Comparison of ENCODE assay signal across 1 cellular context in genomic region chr10:73991203-73991602, GRCh38.
TF ChIP-seq lines count a peak whose summit lies in the region.

No MANE protein-coding gene starts in this region.

TF ChIP-seq in HCT116, 20 proteins besides CTCF, POLR2A, EP300 and RAD21:
- TF ChIP-seq ZNF274 (IDR thresholded peaks at IDR 0.05; ENCODE audit: low read depth, low read length): no peak
- TF ChIP-seq ZFX (IDR thresholded peaks at IDR 0.05): no peak
- TF ChIP-seq ZBTB33 (IDR thresholded peaks at IDR 0.05; ENCODE audit: extremely low read depth, insufficient replicate concordance, low read length): no peak
- TF ChIP-seq SP1 (IDR thresholded peaks at IDR 0.05; ENCODE audit: low read depth): no peak
- no peak for TF ChIP-seq CEBPB (IDR thresholded peaks at IDR 0.05; ENCODE audit: low read depth)
- no peak for TF ChIP-seq SIN3A (IDR thresholded peaks at IDR 0.05; ENCODE audit: low read depth)
- no peak for TF ChIP-seq EGR1 (IDR thresholded peaks at IDR 0.05; ENCODE audit: low read depth)
- no peak for TF ChIP-seq EZH2 (IDR thresholded peaks at IDR 0.05)
- no peak for TF ChIP-seq ATF3 (IDR thresholded peaks at IDR 0.05)
- no peak for TF ChIP-seq CBX3 (IDR thresholded peaks at IDR 0.05; ENCODE audit: low read depth)
- TF ChIP-seq ELF1 (IDR thresholded peaks at IDR 0.05; ENCODE audit: borderline replicate concordance, low read depth): no peak
- TF ChIP-seq TCF7L2 (IDR thresholded peaks at IDR 0.05; ENCODE audit: borderline replicate concordance, extremely low read depth, insufficient read depth, insufficient read length): no peak
- TF ChIP-seq MAX (IDR thresholded peaks at IDR 0.05): no peak
- no peak for TF ChIP-seq JUND (IDR thresholded peaks at IDR 0.05)
- TF ChIP-seq SRF (IDR thresholded peaks at IDR 0.05; ENCODE audit: low read depth): no peak
- TF ChIP-seq YY1 (IDR thresholded peaks at IDR 0.05; ENCODE audit: extremely low read depth, insufficient replicate concordance, low read depth, low read length): no peak
